ENCODE assay signal across 28 cellular contexts in genomic region chr2:11033114-11033513, GRCh38.
"Had no signal": no experiment of that assay in that cellular context is flagged by ENCODE, and none has a peak within 500 bp of the region (broad histone marks: within the 10 kb centered on the region; RNA-seq: fewer than 3 reads in every experiment).

No MANE protein-coding gene starts in this region.

- H3K27ac ChIP-seq: colonic mucosa, coronary artery, dorsolateral prefrontal cortex, epithelial cell of prostate, esophagus muscularis mucosa, esophagus squamous epithelium, foreskin keratinocyte, gastrocnemius medialis, gastroesophageal sphincter, heart left ventricle, heart right ventricle had no signal

- H3K4me3 ChIP-seq: colonic mucosa, coronary artery, dorsolateral prefrontal cortex, esophagus muscularis mucosa, esophagus squamous epithelium, gastrocnemius medialis, gastroesophageal sphincter, heart left ventricle, heart right ventricle had no signal

- H3K36me3 ChIP-seq: colonic mucosa, esophagus muscularis mucosa, esophagus squamous epithelium, gastrocnemius medialis, gastroesophageal sphincter, heart left ventricle, heart right ventricle had no signal

- H3K27me3 ChIP-seq: colonic mucosa, dorsolateral prefrontal cortex, esophagus muscularis mucosa, esophagus squamous epithelium, gastrocnemius medialis, heart left ventricle had no signal

- H3K9me3 ChIP-seq: colonic mucosa, gastrocnemius medialis had no signal

- H3K4me3 Mint-ChIP-seq: dendritic cell treated with granulocyte-macrophage colony-stimulating factor and Interleukin-4, amounts not matched to agents 40 ng/mL and 50 ng/mL, for 4 days; effector memory CD8-positive, alpha-beta T cell had no signal

- H3K4me1 ChIP-seq: colonic mucosa, esophagus muscularis mucosa, esophagus squamous epithelium, foreskin keratinocyte, gastrocnemius medialis, gastroesophageal sphincter, heart left ventricle had no signal

- ATAC-seq: effector memory CD8-positive, alpha-beta T cell; esophagus mucosa; foreskin keratinocyte; gastrocnemius medialis; gastroesophageal sphincter; heart left ventricle; heart right ventricle had no signal

- DNase-seq: colonic mucosa; cortex of kidney; dermis blood vessel endothelial cell; dorsolateral prefrontal cortex; effector CD4-positive, alpha-beta T cell; effector CD8-positive, alpha-beta T cell; effector memory CD4-positive, alpha-beta T cell; effector memory CD8-positive, alpha-beta T cell; erythroblast; esophagus squamous epithelium; foreskin fibroblast; foreskin keratinocyte; foreskin melanocyte; gastrocnemius medialis; glutamatergic neuron; head of caudate nucleus; heart left ventricle; heart right ventricle had no signal

- FAIRE-seq: colon, endometrium, endothelial cell of umbilical vein, frontal cortex had no signal

- H3K27ac Mint-ChIP-seq: dendritic cell treated with granulocyte-macrophage colony-stimulating factor and Interleukin-4, amounts not matched to agents 40 ng/mL and 50 ng/mL, for 4 days; effector memory CD8-positive, alpha-beta T cell had no signal
